Comparison of ENCODE assay signal across 7 cellular contexts in genomic region chr5:98933446-98934072, GRCh38. TPM values are rescaled to one million over a fixed set of nuclear protein-coding genes. Genes with fewer than 3 reads are reported as not detected.
A peak's percentile ranks its signal among the peaks of the same experiment; 100 is the strongest.
DNase-seq lines count a peak whose midpoint lies in the region; ATAC-seq and TF ChIP-seq lines count a peak whose summit lies in the region.

No MANE protein-coding gene starts in this region.

- intact Hi-C loops in natural killer cell (cut with micrococcal nuclease) (no loop called here), esophagus squamous epithelium (cut with DNase I) (no loop called here)

- TF ChIP-seq CTCF in natural killer cell (IDR thresholded peaks at IDR 0.05): no peak
- TF ChIP-seq CTCF in glutamatergic neuron (IDR thresholded peaks at IDR 0.05; ENCODE audit: partially characterized antibody, unreplicated experiment): no peak
- no peak for TF ChIP-seq CTCF in esophagus squamous epithelium (IDR thresholded peaks at IDR 0.05)

- peak; percentile 75 for DNase-seq in SKM-1 (lab: John Stamatoyannopoulos, UW; ENCODE audit: unreplicated experiment)
- no peak for DNase-seq in natural killer cell
- DNase-seq in glutamatergic neuron: no peak
- DNase-seq in esophagus squamous epithelium (lab: John Stamatoyannopoulos, UW): no peak
- no peak for DNase-seq in NCI-H1417 (lab: John Stamatoyannopoulos, UW)

- H3K4me3 Mint-ChIP-seq in natural killer cell (peak overlapping the region; percentile 49), glutamatergic neuron (ENCODE audit: unreplicated experiment) (no peak overlapping the region)

- H3K27me3 ChIP-seq in esophagus squamous epithelium: no peaks in the 10 kb centered on the region

- no peak for TF ChIP-seq POLR2A in esophagus squamous epithelium (IDR thresholded peaks at IDR 0.05)

- peak overlapping the region in 2 of 4 donors; percentile 23 to 49 for H3K27ac ChIP-seq in esophagus squamous epithelium

- H3K27me3 Mint-ChIP-seq in natural killer cell (ENCODE audit: low read depth in 2 of 2): no peaks in the 10 kb centered on the region
- H3K27me3 Mint-ChIP-seq in glutamatergic neuron (ENCODE audit: unreplicated experiment): peaks cover 6% of the 10 kb centered on the region

- H3K36me3 ChIP-seq in esophagus squamous epithelium: peaks cover 0 to 3% (median 0%) of the 10 kb centered on the region in 3 donors

- H3K4me1 Mint-ChIP-seq in natural killer cell: peaks cover 31 to 36% of the 10 kb centered on the region in 2 donors
- peaks cover 2% of the 10 kb centered on the region for H3K4me1 Mint-ChIP-seq in glutamatergic neuron (ENCODE audit: low read depth, unreplicated experiment)

- H3K9me3 Mint-ChIP-seq in natural killer cell (no peaks in the 10 kb centered on the region), glutamatergic neuron (ENCODE audit: unreplicated experiment) (peaks cover 8% of the 10 kb centered on the region)

- H3K36me3 Mint-ChIP-seq in natural killer cell (no peaks in the 10 kb centered on the region), glutamatergic neuron (ENCODE audit: unreplicated experiment) (no peaks in the 10 kb centered on the region)

- peak overlapping the region; percentile 95 to 97 for H3K27ac Mint-ChIP-seq in natural killer cell
- no peak overlapping the region for H3K27ac Mint-ChIP-seq in glutamatergic neuron (ENCODE audit: unreplicated experiment)

- peak; percentile 31 for ATAC-seq in GM18867 (IDR thresholded peaks at IDR 0.05; ENCODE audit: unreplicated experiment)
- peak; percentile 10 for ATAC-seq in HG02642 (IDR thresholded peaks at IDR 0.05; ENCODE audit: poor library complexity, unreplicated experiment)
- ATAC-seq in natural killer cell: peak in 2 of 3 donors; percentile 2 to 6

- peaks cover 0 to 55% (median 6%) of the 10 kb centered on the region in 3 donors for H3K4me1 ChIP-seq in esophagus squamous epithelium

- no peak overlapping the region for H3K4me3 ChIP-seq in esophagus squamous epithelium

- 51 to 68% methylated on average over 5 of the region's 5 CpGs for WGBS in esophagus squamous epithelium, 2 donors

- no peaks in the 10 kb centered on the region for H3K9me3 ChIP-seq in esophagus squamous epithelium

RNA-seq across cellular contexts. Expression of gene CHD1, which starts 4.8 kb away (rescaled TPM):
- total RNA-seq in natural killer cell: 100 to 1,000 TPM; 116 to 127 (median 117) TPM
- total RNA-seq in glutamatergic neuron (ENCODE audit: unreplicated experiment): 34.2 TPM
- 10 to 100 TPM; 27.3 to 48.5 (median 41.4) TPM for total RNA-seq in esophagus squamous epithelium
